In genomic region chr10:86292462-86293322, GRCh38 we compare ENCODE assay signal across 24 cellular contexts.
DNase-seq lines count a peak whose midpoint lies in the region; ATAC-seq, FAIRE-seq and TF ChIP-seq lines count a peak whose summit lies in the region.
"Had no signal": no experiment of that assay in that cellular context is flagged by ENCODE, and none has a peak within 500 bp of the region (broad histone marks: within the 10 kb centered on the region; RNA-seq: fewer than 3 reads in every experiment).

No MANE protein-coding gene starts in this region.

- no peaks in the 10 kb centered on the region for H3K36me3 ChIP-seq in small intestine (ENCODE audit: control insufficient read depth in 2 of 2, insufficient read depth in 2 of 2, low read length in 2 of 2)
- H3K36me3 ChIP-seq: ascending aorta, BLaER1, ovary had no signal

- H3K27me3 ChIP-seq in small intestine (ENCODE audit: control insufficient read depth in 2 of 2, insufficient read depth in 2 of 2, low read length in 2 of 2): no peaks in the 10 kb centered on the region
- H3K27me3 ChIP-seq: ascending aorta, BLaER1, foreskin keratinocyte, ovary had no signal

- 48 to 65% (median 59%) methylated on average over 12 to 13 of the region's 13 CpGs for WGBS in small intestine, 3 donors

- H3K4me3 Mint-ChIP-seq in glutamatergic neuron (ENCODE audit: unreplicated experiment): no peak overlapping the region

- H3K4me1 ChIP-seq in small intestine (ENCODE audit: control insufficient read depth in 2 of 2, insufficient read depth in 1 of 2, low read depth in 1 of 2, low read length in 1 of 2): no peaks in the 10 kb centered on the region
- H3K4me1 ChIP-seq: ascending aorta, foreskin keratinocyte had no signal

- TF ChIP-seq CTCF in glutamatergic neuron (IDR thresholded peaks at IDR 0.05; ENCODE audit: partially characterized antibody, unreplicated experiment): no peak

- no peak overlapping the region for H3K27ac Mint-ChIP-seq in glutamatergic neuron (ENCODE audit: unreplicated experiment)

- no peaks in the 10 kb centered on the region for H3K9me3 ChIP-seq in small intestine (ENCODE audit: control insufficient read depth, low read depth)
- H3K9me3 ChIP-seq: ascending aorta, BLaER1, ovary had no signal

- ATAC-seq in sciatic nerve (no peak), HG03097 (IDR thresholded peaks at IDR 0.05; ENCODE audit: low FRiP score, unreplicated experiment) (no peak)
- ATAC-seq: foreskin keratinocyte, left ventricle myocardium superior had no signal

- no peaks in the 10 kb centered on the region for H3K9me3 Mint-ChIP-seq in glutamatergic neuron (ENCODE audit: unreplicated experiment)

- intact Hi-C loops in sciatic nerve (cut with DNase I): no loop called here

- H3K27ac ChIP-seq in small intestine (ENCODE audit: low read depth in 1 of 2, low read length in 1 of 2): no peak overlapping the region
- H3K27ac ChIP-seq: 22Rv1, ascending aorta, foreskin keratinocyte, KMS-11, ovary, SK-N-MC had no signal

- no peak overlapping the region for H3K4me3 ChIP-seq in small intestine (ENCODE audit: low read depth in 1 of 2, low read length in 2 of 2)
- H3K4me3 ChIP-seq: ascending aorta, BLaER1, ovary, SK-N-MC had no signal

- no peaks in the 10 kb centered on the region for H3K36me3 Mint-ChIP-seq in glutamatergic neuron (ENCODE audit: unreplicated experiment)

- no peak for FAIRE-seq in small intestine (lab: Jason Lieb, UNC)
- FAIRE-seq: colon, endothelial cell of umbilical vein, GM19239 had no signal

- H3K27me3 Mint-ChIP-seq in glutamatergic neuron (ENCODE audit: unreplicated experiment): peaks cover 5% of the 10 kb centered on the region

- H3K4me1 Mint-ChIP-seq in glutamatergic neuron (ENCODE audit: low read depth, unreplicated experiment): no peaks in the 10 kb centered on the region

- DNase-seq in DMS 273 (lab: John Stamatoyannopoulos, UW; ENCODE audit: unreplicated experiment) (peak; percentile 58), DMS 273 treated with DMSO at 0.1 percent for 48 hours (lab: John Stamatoyannopoulos, UW) (no peak), NCI-H1436 (lab: John Stamatoyannopoulos, UW) (peak; percentile 75), glutamatergic neuron (peak; percentile 7), sciatic nerve (ENCODE audit: low spot score) (peak; percentile 6), small intestine (no peak), foreskin melanocyte (no peak)
- DNase-seq: activated CD4-positive, alpha-beta T cell treated with anti-CD3 and anti-CD28 coated beads for 1 hour; activated naive CD4-positive, alpha-beta T cell treated with Interleukin-2 at 50 U/mL for 16 hours; Calu3; foreskin keratinocyte; left ventricle myocardium superior; NCI-H1092; stimulated activated CD4-positive, alpha-beta T cell treated with anti-CD3 and anti-CD28 coated beads, Interleukin-4, amount 100 ng/mL, for 1 hour had no signal

Comparison
In these comparisons a context has a peak if more than half of its experiments do, and no peak if none do; other contexts are left out.
1. DNase-seq: peak in DMS 273 (single experiment), NCI-H1436 (single experiment), glutamatergic neuron (single experiment) and sciatic nerve (single experiment); none in DMS 273 treated with DMSO at 0.1 percent for 48 hours (single experiment), small intestine (single experiment) and foreskin melanocyte (single experiment).